In genomic region chr6:119598883-119599282, GRCh38 we compare ENCODE assay signal across 26 cellular contexts.
"Had no signal": no experiment of that assay in that cellular context is flagged by ENCODE, and none has a peak within 500 bp of the region (broad histone marks: within the 10 kb centered on the region; RNA-seq: fewer than 3 reads in every experiment).

No MANE protein-coding gene starts in this region.

- DNase-seq: Kasumi-1, MV-4-11, NCI-H1048, NCI-H1105, NCI-H1417, NCI-H1436 treated with DMSO at 0.1 percent for 48 hours, NCI-H1694, NCI-H187 treated with DMSO at 0.1 percent for 48 hours, NCI-H2029 treated with DMSO at 0.1 percent for 48 hours, NCI-H2171, NCI-H226, NCI-H446, NCI-H510A, NCI-H524 treated with DMSO at 0.1 percent for 48 hours, NCI-H69, NCI-H774, PC-3, SHP77, SK-N-SH, SW 1271 had no signal

- H3K4me3 Mint-ChIP-seq: IgD-negative memory B cell had no signal

- H3K4me3 ChIP-seq: K562 had no signal

- H3K4me2 ChIP-seq: KMS-11, SK-N-SH had no signal

- H3K27ac Mint-ChIP-seq: IgD-negative memory B cell had no signal

- ATAC-seq: K562, Panc1, PC-3 had no signal

- H3K4me1 Mint-ChIP-seq: IgD-negative memory B cell had no signal

- H3K9ac ChIP-seq: KMS-11, SK-N-SH had no signal

- H3K27me3 Mint-ChIP-seq: IgD-negative memory B cell had no signal

- H3K9me3 ChIP-seq: SK-N-SH had no signal

- H3K27ac ChIP-seq: HL-60, KMS-11, RWPE1 had no signal
